Comparison of ENCODE assay signal across 8 cellular contexts in genomic region chr15:62067448-62068044, GRCh38. TPM values are rescaled to one million over a fixed set of nuclear protein-coding genes. Genes with fewer than 3 reads are reported as not detected.
DNase-seq lines count a peak whose midpoint lies in the region; ATAC-seq and TF ChIP-seq lines count a peak whose summit lies in the region.

No MANE protein-coding gene starts in this region.

- TF ChIP-seq CTCF in natural killer cell (IDR thresholded peaks at IDR 0.05) = no peak

- peaks cover 19 to 22% of the 10 kb centered on the region in 2 donors for H3K4me1 Mint-ChIP-seq in natural killer cell

- peak overlapping the region; percentile 90 for H3K4me3 Mint-ChIP-seq in natural killer cell

- H3K36me3 Mint-ChIP-seq in natural killer cell = peaks cover 6% of the 10 kb centered on the region

- H3K27me3 Mint-ChIP-seq in natural killer cell (ENCODE audit: low read depth in 2 of 2) = peaks cover 30 to 48% of the 10 kb centered on the region in 2 donors

- in situ Hi-C loops in Caki2 (cut with HindIII; ENCODE audit: low pct_unique_long_range_greater_than_20kb, low sequenced_read_pairs) = no loop called here

- DNase-seq in Caki2 (ENCODE audit: low read depth) (peak; percentile 45), erythroblast (lab: John Stamatoyannopoulos, UW) (peak; percentile 28 to 40), natural killer cell (peak; percentile 16), ureter (ENCODE audit: low spot score) (peak; percentile 55), GF-D8 (lab: John Stamatoyannopoulos, UW) (no peak)
- DNase-seq in activated CD4-positive, alpha-beta T cell treated with anti-CD3 and anti-CD28 coated beads, Interleukin-2, amount 50 U/mL, for 4 hours = peak; percentile 9 to 19

- peak; percentile 27 for ATAC-seq in HG02884 (IDR thresholded peaks at IDR 0.05; ENCODE audit: unreplicated experiment)
- ATAC-seq in natural killer cell = peak; percentile 48 to 68 (median 58)
- ATAC-seq in GM21381 (IDR thresholded peaks at IDR 0.05; ENCODE audit: unreplicated experiment) = no peak

- peak overlapping the region in 1 of 2 donors; percentile 72 for H3K27ac Mint-ChIP-seq in natural killer cell

- no peaks in the 10 kb centered on the region for H3K9me3 Mint-ChIP-seq in natural killer cell

- no peak for TF ChIP-seq POLR2A in erythroblast (IDR thresholded peaks at IDR 0.05; ENCODE audit: low read length)

- intact Hi-C loops in natural killer cell (cut with micrococcal nuclease) = no loop called here

RNA-seq across cellular contexts. Expression of gene C2CD4A, which starts 0.8 kb away (rescaled TPM):
- total RNA-seq in Caki2 (2014; rRNA removed; shearing (Covaris generic); ENCODE audit: low replicate concordance) = 5.5 and 5.7 TPM in 2 replicates
- not detected for total RNA-seq in natural killer cell
- total RNA-seq in ureter = 0.49 TPM

RNA-seq across cellular contexts. Expression of gene VPS13C, which starts 7.3 kb away (rescaled TPM):
- 7.2 and 74.6 TPM in 2 replicates for total RNA-seq in Caki2 (2014; rRNA removed; shearing (Covaris generic); ENCODE audit: low replicate concordance)
- 100 to 1,000 TPM; 155 to 204 (median 164) TPM for total RNA-seq in natural killer cell
- total RNA-seq in ureter = 166 TPM
